ENCODE assay signal across 2 cellular contexts in genomic region chr15:63826513-63826912, GRCh38.
TF ChIP-seq lines count a peak whose summit lies in the region.

No MANE protein-coding gene starts in this region.

TF ChIP-seq in SK-N-SH, 30 proteins besides CTCF, POLR2A, EP300 and RAD21 (continued from another document):
- TF ChIP-seq REST (IDR thresholded peaks at IDR 0.05; ENCODE audit: low read depth, low read length) (no peak), FOXM1 (IDR thresholded peaks at IDR 0.05; ENCODE audit: low read depth) (no peak), MAX (IDR thresholded peaks at IDR 0.05; ENCODE audit: low read depth) (no peak), MEF2A (IDR thresholded peaks at IDR 0.05; ENCODE audit: borderline replicate concordance, low read depth) (no peak), FOXJ3 (CRISPR knock-in tag; IDR thresholded peaks at IDR 0.05) (no peak), EZH2phosphoT487 (IDR thresholded peaks at IDR 0.05; ENCODE audit: borderline replicate concordance, low read depth) (no peak)

TF ChIP-seq in SK-N-SH treated with all-trans-retinoic acid at 6 μM for 48 hours, 23 proteins besides CTCF, POLR2A, EP300 and RAD21 (continued from another document):
- TF ChIP-seq TSHZ2 (CRISPR knock-in tag; IDR thresholded peaks at IDR 0.05) (no peak), CSRNP3 (CRISPR knock-in tag; IDR thresholded peaks at IDR 0.05) (no peak)
